In genomic region chr5:34007675-34008600, GRCh38 we compare ENCODE assay signal across 8 cellular contexts. TPM values are rescaled to one million over a fixed set of nuclear protein-coding genes. Genes with fewer than 3 reads are reported as not detected.
DNase-seq lines count a peak whose midpoint lies in the region; ATAC-seq and TF ChIP-seq lines count a peak whose summit lies in the region.

AMACR (minus strand) TSS chr5:34008050; CDS start chr5:34008019, 31 bp downstream.

- H3K79me2 ChIP-seq in Loucy (ENCODE audit: insufficient read depth, low read length) (peaks cover 9% of the 10 kb centered on the region), neural cell (replicated peaks; ENCODE audit: insufficient read depth, low read length) (peaks cover 4% of the 10 kb centered on the region)

- peak within 1 kb of the TSS; percentile 81 to 98 for H3K4me3 Mint-ChIP-seq in stimulated activated naive CD8-positive, alpha-beta T cell treated with anti-CD3 and anti-CD28 coated beads, Interleukin-15, amount 100 ng/mL, for 72 hours

- H4K20me1 ChIP-seq in Loucy (ENCODE audit: insufficient read depth, low read length, poor library complexity, severe bottlenecking) (no peaks in the 10 kb centered on the region), neural cell (ENCODE audit: insufficient read depth) (no peaks in the 10 kb centered on the region)

- DNase-seq in H7 (peak; percentile 97), RWPE2 (ENCODE audit: low spot score) (peak; percentile 90), fibroblast of the conjunctiva (ENCODE audit: low read depth) (peak; percentile 91)
- peak; percentile 81 for DNase-seq in activated effector memory CD4-positive, alpha-beta T cell treated with Interleukin-2 at 50 U/mL for 16 hours
- DNase-seq in stimulated activated naive CD8-positive, alpha-beta T cell treated with anti-CD3 and anti-CD28 coated beads, Interleukin-15, amount 100 ng/mL, for 72 hours = peak; percentile 86 to 93

- H3K27me3 Mint-ChIP-seq in stimulated activated naive CD8-positive, alpha-beta T cell treated with anti-CD3 and anti-CD28 coated beads, Interleukin-15, amount 100 ng/mL, for 72 hours = no peaks in the 10 kb centered on the region

- H3K9me2 ChIP-seq in Loucy (replicated peaks; ENCODE audit: low read depth, low read length) = no peaks in the 10 kb centered on the region
- no peaks in the 10 kb centered on the region for H3K9me2 ChIP-seq in neural cell (ENCODE audit: insufficient read depth, low read length)

- H3K9me3 ChIP-seq in ES-I3 (ENCODE audit: control insufficient read depth, insufficient read depth, low read length) = no peaks in the 10 kb centered on the region
- no peaks in the 10 kb centered on the region for H3K9me3 ChIP-seq in Loucy (ENCODE audit: insufficient read depth, low read depth, low read length)
- no peaks in the 10 kb centered on the region for H3K9me3 ChIP-seq in RWPE2 (ENCODE audit: severe bottlenecking)
- H3K9me3 ChIP-seq in neural cell (ENCODE audit: low read length) = no peaks in the 10 kb centered on the region

- H3K27ac ChIP-seq in RWPE2 (ENCODE audit: poor library complexity, severe bottlenecking) (peak within 1 kb of the TSS; percentile 69), neural cell (ENCODE audit: low read length) (peak within 1 kb of the TSS; percentile 96)

- H3K36me3 ChIP-seq in ES-I3 (ENCODE audit: insufficient read depth, low read length) (peaks cover 10% of the 10 kb centered on the region), H7 (replicated peaks; ENCODE audit: control insufficient read depth, insufficient read depth, low read length) (no peaks in the 10 kb centered on the region), Loucy (ENCODE audit: insufficient read depth, low read length) (no peaks in the 10 kb centered on the region), RWPE2 (ENCODE audit: low read depth) (no peaks in the 10 kb centered on the region), neural cell (ENCODE audit: insufficient read depth, low read length) (no peaks in the 10 kb centered on the region)

- ATAC-seq in RWPE2 (ENCODE audit: low read depth) = peak; percentile 91
- ATAC-seq in stimulated activated naive CD8-positive, alpha-beta T cell treated with anti-CD3 and anti-CD28 coated beads, Interleukin-15, amount 100 ng/mL, for 72 hours = peak; percentile 95

- no peaks in the 10 kb centered on the region for H3K27me3 ChIP-seq in H7 (ENCODE audit: control insufficient read depth, insufficient read depth, low read length)
- no peaks in the 10 kb centered on the region for H3K27me3 ChIP-seq in Loucy (ENCODE audit: insufficient read depth, low read length, poor library complexity, severe bottlenecking)
- no peaks in the 10 kb centered on the region for H3K27me3 ChIP-seq in RWPE2 (ENCODE audit: insufficient read depth, poor library complexity, severe bottlenecking)
- H3K27me3 ChIP-seq in neural cell (ENCODE audit: insufficient read depth, low read depth, low read length) = no peaks in the 10 kb centered on the region

- TF ChIP-seq CTCF in Loucy (conservative IDR thresholded peaks at IDR 0.05; ENCODE audit: low read length) (no peak), RWPE2 (IDR thresholded peaks at IDR 0.05; ENCODE audit: poor library complexity, severe bottlenecking) (no peak), neural cell (IDR thresholded peaks at IDR 0.05; ENCODE audit: poor library complexity, severe bottlenecking) (peak; percentile 22)

- H3K9ac ChIP-seq in ES-I3 (ENCODE audit: low read depth, low read length) (peak within 1 kb of the TSS; percentile 64), Loucy (ENCODE audit: low read depth, low read length, poor library complexity, severe bottlenecking) (peak within 1 kb of the TSS; percentile 94), neural cell (ENCODE audit: low read length) (peak within 1 kb of the TSS; percentile 84)

- H2AFZ ChIP-seq in Loucy (ENCODE audit: low read length) (peak within 1 kb of the TSS; percentile 91), neural cell (ENCODE audit: low read depth, low read length) (peak within 1 kb of the TSS; percentile 88)

- no peaks in the 10 kb centered on the region for H3K9me3 Mint-ChIP-seq in stimulated activated naive CD8-positive, alpha-beta T cell treated with anti-CD3 and anti-CD28 coated beads, Interleukin-15, amount 100 ng/mL, for 72 hours

- TF ChIP-seq EP300 in neural cell (conservative IDR thresholded peaks at IDR 0.05; ENCODE audit: poor library complexity, severe bottlenecking) = no peak

- H3K27ac Mint-ChIP-seq in stimulated activated naive CD8-positive, alpha-beta T cell treated with anti-CD3 and anti-CD28 coated beads, Interleukin-15, amount 100 ng/mL, for 72 hours = peak within 1 kb of the TSS; percentile 87 to 94

- H3F3A ChIP-seq in Loucy (ENCODE audit: low read depth) = no peaks in the 10 kb centered on the region
- H3F3A ChIP-seq in neural cell (ENCODE audit: insufficient read depth, low read length, poor library complexity, severe bottlenecking) = peaks cover 11% of the 10 kb centered on the region

- H3K4me1 ChIP-seq in ES-I3 (ENCODE audit: insufficient read depth, low read length) (peaks cover 4% of the 10 kb centered on the region; the same call in 1 of the 2 replicates), Loucy (ENCODE audit: insufficient read depth, low read length, poor library complexity, severe bottlenecking) (peaks cover 23% of the 10 kb centered on the region), RWPE2 (ENCODE audit: insufficient read depth, poor library complexity, severe bottlenecking) (peaks cover 6% of the 10 kb centered on the region)

- H3K4me3 ChIP-seq in H7 (ENCODE audit: insufficient read depth, low read depth, low read length) (peak within 1 kb of the TSS; percentile 81), Loucy (ENCODE audit: low read length, poor library complexity, severe bottlenecking) (peak within 1 kb of the TSS; percentile 81), RWPE2 (ENCODE audit: severe bottlenecking) (peak within 1 kb of the TSS; percentile 56), neural cell (ENCODE audit: low read length) (peak within 1 kb of the TSS; percentile 89)

- H3K4me2 ChIP-seq in Loucy (ENCODE audit: low read depth, low read length, poor library complexity, severe bottlenecking) (peak within 1 kb of the TSS; percentile 94), neural cell (ENCODE audit: low read length) (peak within 1 kb of the TSS; percentile 87)

- peaks cover 38% of the 10 kb centered on the region for H3K4me1 Mint-ChIP-seq in stimulated activated naive CD8-positive, alpha-beta T cell treated with anti-CD3 and anti-CD28 coated beads, Interleukin-15, amount 100 ng/mL, for 72 hours

- TF ChIP-seq RAD21 in neural cell (conservative IDR thresholded peaks at IDR 0.05) = peak; percentile 20

TF ChIP-seq in neural cell, 6 proteins besides CTCF, POLR2A, EP300 and RAD21:
- TF ChIP-seq SMC3 (conservative IDR thresholded peaks at IDR 0.05; ENCODE audit: poor library complexity) (no peak), MXI1 (conservative IDR thresholded peaks at IDR 0.05; ENCODE audit: poor library complexity, severe bottlenecking) (peak; percentile 87), POLR2AphosphoS5 (IDR thresholded peaks at IDR 0.05) (peak; percentile 93), TAF1 (IDR thresholded peaks at IDR 0.05; ENCODE audit: low read depth) (peak; percentile 87)
- TF ChIP-seq, protein P1, sequence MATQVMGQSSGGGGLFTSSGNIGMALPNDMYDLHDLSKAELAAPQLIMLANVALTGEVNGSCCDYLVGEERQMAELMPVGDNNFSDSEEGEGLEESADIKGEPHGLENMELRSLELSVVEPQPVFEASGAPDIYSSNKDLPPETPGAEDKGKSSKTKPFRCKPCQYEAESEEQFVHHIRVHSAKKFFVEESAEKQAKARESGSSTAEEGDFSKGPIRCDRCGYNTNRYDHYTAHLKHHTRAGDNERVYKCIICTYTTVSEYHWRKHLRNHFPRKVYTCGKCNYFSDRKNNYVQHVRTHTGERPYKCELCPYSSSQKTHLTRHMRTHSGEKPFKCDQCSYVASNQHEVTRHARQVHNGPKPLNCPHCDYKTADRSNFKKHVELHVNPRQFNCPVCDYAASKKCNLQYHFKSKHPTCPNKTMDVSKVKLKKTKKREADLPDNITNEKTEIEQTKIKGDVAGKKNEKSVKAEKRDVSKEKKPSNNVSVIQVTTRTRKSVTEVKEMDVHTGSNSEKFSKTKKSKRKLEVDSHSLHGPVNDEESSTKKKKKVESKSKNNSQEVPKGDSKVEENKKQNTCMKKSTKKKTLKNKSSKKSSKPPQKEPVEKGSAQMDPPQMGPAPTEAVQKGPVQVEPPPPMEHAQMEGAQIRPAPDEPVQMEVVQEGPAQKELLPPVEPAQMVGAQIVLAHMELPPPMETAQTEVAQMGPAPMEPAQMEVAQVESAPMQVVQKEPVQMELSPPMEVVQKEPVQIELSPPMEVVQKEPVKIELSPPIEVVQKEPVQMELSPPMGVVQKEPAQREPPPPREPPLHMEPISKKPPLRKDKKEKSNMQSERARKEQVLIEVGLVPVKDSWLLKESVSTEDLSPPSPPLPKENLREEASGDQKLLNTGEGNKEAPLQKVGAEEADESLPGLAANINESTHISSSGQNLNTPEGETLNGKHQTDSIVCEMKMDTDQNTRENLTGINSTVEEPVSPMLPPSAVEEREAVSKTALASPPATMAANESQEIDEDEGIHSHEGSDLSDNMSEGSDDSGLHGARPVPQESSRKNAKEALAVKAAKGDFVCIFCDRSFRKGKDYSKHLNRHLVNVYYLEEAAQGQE (IDR thresholded peaks at IDR 0.05; ENCODE audit: borderline replicate concordance) = peak; percentile 78

RNA-seq across cellular contexts. Expression of gene AMACR, which starts in this region (rescaled TPM):
- 10.5 and 18.3 TPM in 2 replicates for total RNA-seq in H7 (2014; rRNA removed; shearing (Covaris generic))
- 19.4 and 28.5 TPM in 2 replicates for polyA plus RNA-seq in neural cell
- 21.9 and 28.5 TPM in 2 replicates for polyA minus RNA-seq in neural cell

Comparison
In these comparisons a context has a peak if more than half of its experiments do, and no peak if none do; other contexts are left out.
1. Peak in every context shown above with its lines: DNase-seq, ATAC-seq, H3K4me3 ChIP-seq and H3K27ac ChIP-seq.